In genomic region chr2:74178211-74179062, GRCh38 we compare ENCODE assay signal across 8 cellular contexts. TPM values are rescaled to one million over a fixed set of nuclear protein-coding genes. Genes with fewer than 3 reads are reported as not detected.
A peak's percentile ranks its signal among the peaks of the same experiment; 100 is the strongest.
DNase-seq lines count a peak whose midpoint lies in the region; ATAC-seq and FAIRE-seq lines count a peak whose summit lies in the region.

TSS of gene MOB1A (minus strand) at chr2:74178879. CDS start at chr2:74178674, 205 bp downstream.

- ATAC-seq in GM21786 (IDR thresholded peaks at IDR 0.05; ENCODE audit: unreplicated experiment), result peak; percentile 80
- peak; percentile 95 for ATAC-seq in activated T-cell treated with anti-CD3 and anti-CD28 coated beads, Interleukin-2, amount 50 U/mL, for 72 hours (replicated peaks in 1 of 2)
- peak; percentile 98 for ATAC-seq in esophagus mucosa

- H3K27me3 Mint-ChIP-seq in activated T-cell treated with anti-CD3 and anti-CD28 coated beads, Interleukin-2, amount 50 U/mL, for 72 hours (ENCODE audit: low read depth), result no peaks in the 10 kb centered on the region

- H3K36me3 ChIP-seq in KOPT-K1 (ENCODE audit: insufficient read depth, low read length) (peaks cover 26% of the 10 kb centered on the region), muscle layer of duodenum (ENCODE audit: control insufficient read depth in 1 of 2, insufficient read depth in 2 of 2, low read length in 2 of 2) (peaks cover 0 to 4% of the 10 kb centered on the region in 2 donors)

- H3K36me3 Mint-ChIP-seq in activated T-cell treated with anti-CD3 and anti-CD28 coated beads, Interleukin-2, amount 50 U/mL, for 72 hours (ENCODE audit: insufficient read depth in 2 of 2), result peaks cover 4 to 23% of the 10 kb centered on the region in 2 donors

- no peaks in the 10 kb centered on the region for H3K27me3 ChIP-seq in muscle layer of duodenum (ENCODE audit: low read depth, low read length)

- DNase-seq in DMS79 (lab: John Stamatoyannopoulos, UW), result peak; percentile 97
- DNase-seq in RCC 7860 (ENCODE audit: low spot score), result peak; percentile 93
- peak; percentile 99 for DNase-seq in activated T-cell treated with anti-CD3 and anti-CD28 coated beads, Interleukin-2, amount 50 U/mL, for 72 hours
- peak; percentile 95 for DNase-seq in stimulated activated CD8-positive, alpha-beta memory T cell treated with anti-CD3 and anti-CD28 coated beads, Interleukin-7, amount 100 ng/mL, for 4 hours (ENCODE audit: low read depth in 2 of 2)

- peak within 1 kb of the TSS; percentile 72 to 89 for H3K4me3 ChIP-seq in muscle layer of duodenum (ENCODE audit: low read depth in 1 of 2, low read length in 2 of 2)

- H3K9me3 ChIP-seq in KOPT-K1 (ENCODE audit: insufficient read depth, low read length, poor library complexity, severe bottlenecking) (peaks cover 4% of the 10 kb centered on the region), muscle layer of duodenum (ENCODE audit: control insufficient read depth in 1 of 2, low read length in 2 of 2) (no peaks in the 10 kb centered on the region)

- peaks cover 53% of the 10 kb centered on the region for H3K4me1 Mint-ChIP-seq in activated T-cell treated with anti-CD3 and anti-CD28 coated beads, Interleukin-2, amount 50 U/mL, for 72 hours (ENCODE audit: low read depth)

- H3K9me3 Mint-ChIP-seq in activated T-cell treated with anti-CD3 and anti-CD28 coated beads, Interleukin-2, amount 50 U/mL, for 72 hours, result no peaks in the 10 kb centered on the region

- H3K27ac ChIP-seq in KOPT-K1 (ENCODE audit: low read depth, low read length, poor library complexity, severe bottlenecking) (peak within 1 kb of the TSS; percentile 92), muscle layer of duodenum (ENCODE audit: low read length) (peak within 1 kb of the TSS; percentile 73)

- peak; percentile 90 for FAIRE-seq in RCC 7860 (lab: Jason Lieb, UNC)

- peaks cover 0 to 22% of the 10 kb centered on the region in 2 donors for H3K4me1 ChIP-seq in muscle layer of duodenum (ENCODE audit: control insufficient read depth in 1 of 2, insufficient read depth in 2 of 2, low read length in 2 of 2)

- peak within 1 kb of the TSS; percentile 89 to 95 for H3K4me3 Mint-ChIP-seq in activated T-cell treated with anti-CD3 and anti-CD28 coated beads, Interleukin-2, amount 50 U/mL, for 72 hours

- peak within 1 kb of the TSS; percentile 91 for H3K27ac Mint-ChIP-seq in activated T-cell treated with anti-CD3 and anti-CD28 coated beads, Interleukin-2, amount 50 U/mL, for 72 hours

RNA-seq across cellular contexts. Expression of gene MOB1A, which starts in this region (rescaled TPM):
- 100 to 1,000 TPM; 121 to 135 TPM for total RNA-seq in activated T-cell treated with anti-CD3 and anti-CD28 coated beads, Interleukin-2, amount 50 U/mL, for 72 hours
- total RNA-seq in esophagus mucosa, result 81.3 TPM

Comparison
In these comparisons a context has a peak if more than half of its experiments do, and no peak if none do; other contexts are left out.
1. Peak in every context shown above with its lines: DNase-seq, ATAC-seq, H3K4me3 ChIP-seq and H3K27ac ChIP-seq.